In the genomic region with DNA sequence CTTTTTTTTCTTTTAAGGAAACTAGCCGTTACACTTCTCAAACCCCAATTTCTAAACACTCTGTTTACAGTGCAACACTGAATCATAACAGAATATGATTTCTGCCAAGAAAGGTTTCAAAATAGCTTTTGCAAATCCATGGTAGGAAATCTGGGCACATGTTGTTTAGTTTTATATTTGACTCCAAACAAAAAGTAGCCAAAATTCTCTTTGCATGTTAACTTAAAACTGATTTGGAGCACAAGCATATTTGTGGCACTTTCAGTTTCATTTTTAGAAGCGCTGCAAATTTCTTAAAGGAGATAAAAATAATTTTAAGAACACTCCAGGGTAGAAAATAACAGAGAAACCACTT, we compare ENCODE assay signal across 8 cellular contexts.
DNase-seq lines count a peak whose midpoint lies in the region; ATAC-seq and TF ChIP-seq lines count a peak whose summit lies in the region.

No MANE protein-coding gene starts in this region.

- WGBS in smooth muscle cell (ENCODE audit: low lambda C conversion rate) = 70% methylated on average over 2 of the region's 2 CpGs

- H3K4me3 ChIP-seq in A673 (ENCODE audit: low read depth, low read length, poor library complexity, severe bottlenecking) (peak overlapping the region; percentile 41), SJCRH30 (peak overlapping the region; percentile 5; the same call in 1 of the 2 replicates), fibroblast of pulmonary artery (replicated peaks; ENCODE audit: low read depth, low read length) (peak overlapping the region; percentile 51), smooth muscle cell (peak overlapping the region; percentile 24)

- H3K9me3 ChIP-seq in A673 (ENCODE audit: low read depth, low read length, poor library complexity, severe bottlenecking) (peaks cover 4% of the 10 kb centered on the region), SJCRH30 (replicated peaks) (no peaks in the 10 kb centered on the region), smooth muscle cell (replicated peaks; ENCODE audit: low read depth) (peaks cover 9% of the 10 kb centered on the region)

- no peak overlapping the region for H3K9ac ChIP-seq in smooth muscle cell (ENCODE audit: low read depth)

- ATAC-seq in GM19455 (IDR thresholded peaks at IDR 0.05; ENCODE audit: unreplicated experiment) = peak; percentile 23

- BruUV-seq in A673 (replicated peaks; lab: Mats Ljungman, UMichigan) = no TSS peak

- intact Hi-C loops in A673 (cut with micrococcal nuclease; ENCODE audit: unreplicated experiment) = no loop called here

- TF ChIP-seq CTCF in A673 (conservative IDR thresholded peaks at IDR 0.05; ENCODE audit: low read depth, low read length) (no peak), fibroblast of pulmonary artery (IDR thresholded peaks at IDR 0.05; ENCODE audit: low read length, missing control alignments) (no peak), smooth muscle cell (IDR thresholded peaks at IDR 0.05; ENCODE audit: borderline replicate concordance, insufficient read depth, poor library complexity, severe bottlenecking) (no peak)

- no peaks in the 10 kb centered on the region for H3K27me3 ChIP-seq in A673 (replicated peaks; ENCODE audit: insufficient read depth, low read depth, low read length, poor library complexity)
- no peaks in the 10 kb centered on the region for H3K27me3 ChIP-seq in SJCRH30
- no peaks in the 10 kb centered on the region for H3K27me3 ChIP-seq in smooth muscle cell (ENCODE audit: low read depth)

- no peaks in the 10 kb centered on the region for H3K4me1 ChIP-seq in A673 (ENCODE audit: insufficient read depth, low read length, poor library complexity, severe bottlenecking)
- H3K4me1 ChIP-seq in SJCRH30 = no peaks in the 10 kb centered on the region
- no peaks in the 10 kb centered on the region for H3K4me1 ChIP-seq in smooth muscle cell (ENCODE audit: low read depth)

- H4K20me1 ChIP-seq in smooth muscle cell (ENCODE audit: low read depth) = no peaks in the 10 kb centered on the region

- H3K79me2 ChIP-seq in smooth muscle cell (ENCODE audit: low read depth) = no peaks in the 10 kb centered on the region

- CTCF ChIA-PET in A673 (lab: Charles Lee) = no interaction called here

- H3K27ac ChIP-seq in A673 (ENCODE audit: low read depth, low read length, poor library complexity, severe bottlenecking) (peak overlapping the region; percentile 39), SJCRH30 (no peak overlapping the region), smooth muscle cell (ENCODE audit: low read depth) (no peak overlapping the region)

- H2AFZ ChIP-seq in smooth muscle cell (ENCODE audit: low read depth) = peak overlapping the region; percentile 76

- DNase-seq in A673 (ENCODE audit: low spot score) (no peak), SJCRH30 (no peak), fibroblast of pulmonary artery (ENCODE audit: low read depth) (peak; percentile 60), smooth muscle cell (lab: John Stamatoyannopoulos, UW; ENCODE audit: unreplicated experiment) (no peak), NCI-H2227 treated with DMSO at 0.1 percent for 48 hours (lab: John Stamatoyannopoulos, UW) (no peak)
- DNase-seq in stimulated activated CD4-positive, alpha-beta T cell treated with anti-CD3 and anti-CD28 coated beads, Interleukin-15, amount 100 ng/mL, for 24 hours = no peak
- no peak for DNase-seq in activated effector memory CD4-positive, alpha-beta T cell treated with Interleukin-2 at 50 U/mL for 16 hours

- no peaks in the 10 kb centered on the region for H3F3A ChIP-seq in smooth muscle cell (ENCODE audit: low read depth)

- H3K36me3 ChIP-seq in A673 (ENCODE audit: insufficient read depth, low read length, poor library complexity, severe bottlenecking) (no peaks in the 10 kb centered on the region), SJCRH30 (no peaks in the 10 kb centered on the region), smooth muscle cell (ENCODE audit: low read depth) (no peaks in the 10 kb centered on the region)

- POLR2A ChIA-PET in A673 (lab: Charles Lee; ENCODE audit: low non-redundant PET) = interaction anchor here (0.7 kb wide), 1 partner anchor 1456 kb away, joined by 4 read pairs; no protein-coding TSS in a partner anchor

- H3K4me2 ChIP-seq in smooth muscle cell = peak overlapping the region; percentile 65
